ENCODE assay signal across 14 cellular contexts in genomic region chr9:28841795-28842194, GRCh38.
"Had no signal": no experiment of that assay in that cellular context is flagged by ENCODE, and none has a peak within 500 bp of the region (broad histone marks: within the 10 kb centered on the region; RNA-seq: fewer than 3 reads in every experiment).

No MANE protein-coding gene starts in this region.

- H3K27ac ChIP-seq: epithelial cell of prostate, esophagus muscularis mucosa, gastrocnemius medialis, heart right ventricle, psoas muscle had no signal

- DNase-seq: effector memory CD8-positive, alpha-beta T cell; gastrocnemius medialis; heart right ventricle; hypothalamus; kidney glomerular epithelial cell; naive thymus-derived CD4-positive, alpha-beta T cell; nephron progenitor cell; psoas muscle; retina; stimulated activated naive CD4-positive, alpha-beta T cell treated with Interleukin-2 at 50 U/mL for 16 hours; trophoblast cell had no signal

- H3K4me1 ChIP-seq: esophagus muscularis mucosa, gastrocnemius medialis, heart right ventricle, psoas muscle had no signal

- H3K27me3 ChIP-seq: esophagus muscularis mucosa, gastrocnemius medialis, heart right ventricle had no signal

- ATAC-seq: effector memory CD8-positive, alpha-beta T cell; gastrocnemius medialis; heart right ventricle; naive thymus-derived CD4-positive, alpha-beta T cell; psoas muscle; sciatic nerve had no signal

- H3K4me3 ChIP-seq: esophagus muscularis mucosa, gastrocnemius medialis, heart right ventricle, psoas muscle had no signal

- H3K36me3 ChIP-seq: esophagus muscularis mucosa, gastrocnemius medialis, heart right ventricle had no signal

- H3K9me3 ChIP-seq: esophagus muscularis mucosa, gastrocnemius medialis, psoas muscle had no signal
